Comparison of ENCODE assay signal across 13 cellular contexts in the genomic region with DNA sequence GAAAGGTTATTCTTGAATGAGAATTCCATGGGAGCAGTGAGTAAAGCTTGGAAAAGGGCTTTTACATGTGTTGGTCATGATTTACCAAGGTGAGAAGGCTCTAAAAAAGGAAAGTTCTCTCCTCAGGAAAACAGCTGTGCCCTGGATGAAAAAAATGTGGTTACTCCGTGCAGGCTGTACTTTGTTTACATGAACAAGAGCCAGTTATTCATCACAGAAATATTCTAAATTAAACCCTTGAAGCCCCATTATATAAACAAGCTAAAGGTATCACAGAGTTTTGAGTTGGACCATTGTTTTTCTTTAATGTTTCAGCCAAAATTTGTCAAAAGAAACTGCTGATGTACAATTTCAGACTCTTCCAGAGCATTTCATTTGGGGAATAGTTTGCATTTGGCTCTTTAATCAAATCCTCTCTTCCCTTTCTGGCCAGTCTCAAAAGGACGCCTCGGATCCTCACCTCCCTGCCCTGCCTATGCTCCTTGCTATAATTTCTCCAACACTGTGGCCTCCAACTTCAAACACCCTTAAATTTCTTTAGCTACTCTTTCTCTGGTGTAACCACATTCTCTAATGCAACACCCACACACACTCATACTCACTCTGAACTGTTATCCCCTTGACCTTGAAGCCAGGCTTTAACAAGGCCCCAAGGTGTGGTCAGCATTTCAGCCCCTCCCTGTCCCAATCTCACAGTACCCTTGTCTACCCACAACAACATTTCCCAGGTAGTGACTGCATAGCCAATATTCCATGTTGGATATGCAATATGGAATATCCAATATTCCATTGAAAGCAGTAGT. TPM values are rescaled to one million over a fixed set of nuclear protein-coding genes. Genes with fewer than 3 reads are reported as not detected.
A peak's percentile ranks its signal among the peaks of the same experiment; 100 is the strongest.
DNase-seq lines count a peak whose midpoint lies in the region; FAIRE-seq and TF ChIP-seq lines count a peak whose summit lies in the region.
"Had no signal": no experiment of that assay in that cellular context is flagged by ENCODE, and none has a peak within 500 bp of the region (broad histone marks: within the 10 kb centered on the region; RNA-seq: fewer than 3 reads in every experiment).

No MANE protein-coding gene starts in this region.

- no peaks in the 10 kb centered on the region for H3K27me3 Mint-ChIP-seq in neural crest cell (ENCODE audit: low read depth)

- peaks cover 3% of the 10 kb centered on the region for H3K36me3 Mint-ChIP-seq in neural crest cell (ENCODE audit: low read depth)

- no TSS peak for BruUV-seq in endothelial cell of umbilical vein (replicated peaks; lab: Mats Ljungman, UMichigan)

- no peaks in the 10 kb centered on the region for H3K79me2 ChIP-seq in endothelial cell of umbilical vein (ENCODE audit: control insufficient read depth, insufficient read depth, low read length)

- dilution Hi-C loops in endothelial cell of umbilical vein (cut with MboI; ENCODE audit: extremely low pct_ligation_motif_present, low sequenced_read_pairs), result no loop called here

- no peaks in the 10 kb centered on the region for H4K20me1 ChIP-seq in endothelial cell of umbilical vein (replicated peaks; ENCODE audit: control insufficient read depth, extremely low read depth, insufficient read depth, low read length)

- H3K27me3 ChIP-seq in left ventricle myocardium inferior (ENCODE audit: low read depth) (peaks cover 7% of the 10 kb centered on the region), endothelial cell of umbilical vein (ENCODE audit: control insufficient read depth in 2 of 2, insufficient read depth in 2 of 2, low read length in 2 of 2) (peaks cover 8 to 28% of the 10 kb centered on the region in 2 experiments), vagina (no peaks in the 10 kb centered on the region)

- peak overlapping the region; percentile 39 for H3K27ac Mint-ChIP-seq in neural crest cell (ENCODE audit: unreplicated experiment)

- TF ChIP-seq CTCF in left ventricle myocardium inferior (IDR thresholded peaks at IDR 0.05; ENCODE audit: borderline replicate concordance) (no peak), endothelial cell of umbilical vein (IDR thresholded peaks at IDR 0.05; ENCODE audit: extremely low read depth in 1 of 2, insufficient read depth in 1 of 2, low read depth in 1 of 2, low read length in 2 of 2) (no peak), neural crest cell (conservative IDR thresholded peaks at IDR 0.05) (no peak), vagina (IDR thresholded peaks at IDR 0.05) (no peak)

- intact Hi-C loops in left ventricle myocardium inferior (cut with micrococcal nuclease), result no loop called here
- intact Hi-C loops in cardiac septum (cut with DNase I), result no loop called here
- intact Hi-C loops in endothelial cell of umbilical vein (cut with micrococcal nuclease), result no loop called here
- intact Hi-C loops in vagina (cut with DNase I), result no loop called here
- intact Hi-C loops in posterior vena cava (cut with DNase I), result no loop called here

- H3K4me3 ChIP-seq in left ventricle myocardium inferior, result no peak overlapping the region
- no peak overlapping the region for H3K4me3 ChIP-seq in endothelial cell of umbilical vein (replicated peaks in 1 of 3; ENCODE audit: insufficient read depth in 1 of 3, low read depth in 1 of 3, low read length in 3 of 3)
- no peak overlapping the region for H3K4me3 ChIP-seq in vagina

- no peak for FAIRE-seq in endothelial cell of umbilical vein (lab: Jason Lieb, UNC)
- FAIRE-seq: GM18507 had no signal

- no peak for TF ChIP-seq POLR2A in endothelial cell of umbilical vein (IDR thresholded peaks at IDR 0.05; ENCODE audit: low read depth, low read length)
- TF ChIP-seq POLR2A in vagina (IDR thresholded peaks at IDR 0.05), result no peak

- DNase-seq in left ventricle myocardium inferior (no peak), cardiac septum (ENCODE audit: low spot score) (no peak), endothelial cell of umbilical vein (ENCODE audit: low read depth, low spot score) (peak; percentile 50), neural crest cell (ENCODE audit: low read depth, low spot score) (no peak), vagina (ENCODE audit: extremely low spot score in 2 of 2) (no peak), RPMI8226 (no peak), posterior vena cava (ENCODE audit: low spot score) (no peak), SKM-1 (lab: John Stamatoyannopoulos, UW; ENCODE audit: unreplicated experiment) (no peak)
- DNase-seq: ACHN; activated CD8-positive, alpha-beta memory T cell treated with anti-CD3 and anti-CD28 coated beads, Interleukin-2, amount 50 U/mL, for 48 hours; NCI-H187; retina had no signal

- H3K9ac ChIP-seq in endothelial cell of umbilical vein (replicated peaks; ENCODE audit: extremely low read depth, insufficient read depth, low read length), result no peak overlapping the region

- H3K9me3 ChIP-seq in left ventricle myocardium inferior (replicated peaks) (no peaks in the 10 kb centered on the region), endothelial cell of umbilical vein (replicated peaks; ENCODE audit: control insufficient read depth, insufficient read depth, low read length) (no peaks in the 10 kb centered on the region), vagina (no peaks in the 10 kb centered on the region)

- no peaks in the 10 kb centered on the region for H3K9me1 ChIP-seq in endothelial cell of umbilical vein (replicated peaks; ENCODE audit: control insufficient read depth, extremely low read depth, insufficient read depth, low read length)

- POLR2A ChIA-PET in endothelial cell of umbilical vein (lab: Charles Lee), result no interaction called here

- H3K4me3 Mint-ChIP-seq in neural crest cell, result no peak overlapping the region

- peaks cover 25% of the 10 kb centered on the region for H3K4me1 Mint-ChIP-seq in neural crest cell

- no peak overlapping the region for H3K4me2 ChIP-seq in endothelial cell of umbilical vein (ENCODE audit: insufficient read depth, low read length)

- CTCF ChIA-PET in endothelial cell of umbilical vein (lab: Charles Lee), result interaction anchor here (1.2 to 1.5 kb wide), 2 partner anchors 13 to 53 kb away, joined by 3 to 4 read pairs; no protein-coding TSS in a partner anchor

- peak overlapping the region; percentile 11 for H3K27ac ChIP-seq in left ventricle myocardium inferior (replicated peaks)
- no peak overlapping the region for H3K27ac ChIP-seq in endothelial cell of umbilical vein (ENCODE audit: insufficient read depth, low read depth, low read length)
- peak overlapping the region; percentile 51 for H3K27ac ChIP-seq in vagina

- H2AFZ ChIP-seq in endothelial cell of umbilical vein (ENCODE audit: low read depth, low read length), result no peak overlapping the region

- H3K9me3 Mint-ChIP-seq in neural crest cell, result no peaks in the 10 kb centered on the region

- H3K4me1 ChIP-seq in left ventricle myocardium inferior (peaks cover 13% of the 10 kb centered on the region), endothelial cell of umbilical vein (ENCODE audit: control insufficient read depth, extremely low read depth, insufficient read depth, low read length) (no peaks in the 10 kb centered on the region), vagina (peaks cover 13% of the 10 kb centered on the region)

- no peaks in the 10 kb centered on the region for H3K36me3 ChIP-seq in left ventricle myocardium inferior
- no peaks in the 10 kb centered on the region for H3K36me3 ChIP-seq in endothelial cell of umbilical vein (ENCODE audit: control insufficient read depth in 2 of 2, extremely low read depth in 1 of 2, insufficient read depth in 2 of 2, low read length in 2 of 2)
- H3K36me3 ChIP-seq in vagina, result no peaks in the 10 kb centered on the region

TF ChIP-seq in endothelial cell of umbilical vein, 7 proteins besides CTCF, POLR2A, EP300 and RAD21:
- no peak for TF ChIP-seq JUN (IDR thresholded peaks at IDR 0.05; ENCODE audit: borderline replicate concordance, insufficient read depth, insufficient read length, low read depth)
- TF ChIP-seq POLR2AphosphoS5 (IDR thresholded peaks at IDR 0.05; ENCODE audit: insufficient read depth, low read depth, low read length), result no peak
- TF ChIP-seq, protein P1, sequence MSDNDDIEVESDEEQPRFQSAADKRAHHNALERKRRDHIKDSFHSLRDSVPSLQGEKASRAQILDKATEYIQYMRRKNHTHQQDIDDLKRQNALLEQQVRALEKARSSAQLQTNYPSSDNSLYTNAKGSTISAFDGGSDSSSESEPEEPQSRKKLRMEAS (IDR thresholded peaks at IDR 0.05; ENCODE audit: insufficient read depth, insufficient read length), result no peak

RNA-seq across cellular contexts. Expression of gene AFAP1L2, which starts 47.3 kb away (rescaled TPM):
- total RNA-seq in left ventricle myocardium inferior, result 7.0 TPM
- total RNA-seq in cardiac septum, result 3.9 TPM
- total RNA-seq in endothelial cell of umbilical vein, result 1.6 and 4.1 TPM in 2 replicates
- 0.53 and 0.90 TPM in 2 replicates for polyA plus RNA-seq in endothelial cell of umbilical vein
- 0.52 and 0.63 TPM in 2 replicates for polyA plus RNA-seq in endothelial cell of umbilical vein (2011; cell fraction: cytosol; rRNA removed)
- 2.1 and 2.2 TPM in 2 replicates for polyA plus RNA-seq in endothelial cell of umbilical vein (2011; cell fraction: nucleus; rRNA removed)
- 0.05 TPM in 2 replicates for polyA plus RNA-seq in endothelial cell of umbilical vein (2012)
- polyA minus RNA-seq in endothelial cell of umbilical vein, result 0.59 and 0.75 TPM in 2 replicates
- not detected for polyA minus RNA-seq in endothelial cell of umbilical vein (2011; cell fraction: cytosol; rRNA and poly(A)+ RNA removed)
- polyA minus RNA-seq in endothelial cell of umbilical vein (2011; cell fraction: nucleus; rRNA and poly(A)+ RNA removed), result 0.91 and 1.2 TPM in 2 replicates
- 72.1 and 73.6 TPM in 2 replicates for total RNA-seq in neural crest cell
- total RNA-seq in vagina, result 29.5 TPM
- total RNA-seq in posterior vena cava, result 1 to 10 TPM; 4.5 to 7.9 TPM
